In the genomic region with DNA sequence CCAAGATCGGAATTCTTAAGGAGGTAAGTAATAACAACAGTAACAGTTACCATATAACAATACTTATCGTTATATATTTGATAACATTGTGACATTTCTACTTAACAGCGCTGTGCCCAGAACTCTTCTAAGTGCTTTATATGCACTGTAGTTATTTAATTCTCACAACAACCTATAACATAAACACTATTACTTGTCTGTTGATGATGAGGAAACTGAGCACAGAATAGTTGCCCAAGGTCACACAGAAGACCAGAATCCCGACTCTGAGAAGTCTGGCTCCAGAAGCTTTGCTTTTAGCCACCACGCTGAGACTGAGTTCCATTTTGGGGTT, we compare ENCODE assay signal across 10 cellular contexts. TPM values are rescaled to one million over a fixed set of nuclear protein-coding genes. Genes with fewer than 3 reads are reported as not detected.
DNase-seq lines count a peak whose midpoint lies in the region; ATAC-seq, FAIRE-seq and TF ChIP-seq lines count a peak whose summit lies in the region.
"Had no signal": no experiment of that assay in that cellular context is flagged by ENCODE, and none has a peak within 500 bp of the region (broad histone marks: within the 10 kb centered on the region; RNA-seq: fewer than 3 reads in every experiment).

No MANE protein-coding gene starts in this region.

- in situ Hi-C loops in mammary epithelial cell (cut with MboI; ENCODE audit: low sequenced_read_pairs in 2 of 2) = no loop called here

- no peak for DNase-seq in D721Med (ENCODE audit: insufficient read length, low spot score)
- DNase-seq in mammary epithelial cell = no peak
- DNase-seq in pancreas = no peak
- DNase-seq in NOMO-1 (lab: John Stamatoyannopoulos, UW; ENCODE audit: unreplicated experiment in 2 of 2) = no peak
- no peak for DNase-seq in RCC 7860 (ENCODE audit: low spot score)

- dilution Hi-C loops in mammary epithelial cell (cut with HindIII; ENCODE audit: low sequenced_read_pairs) = no loop called here

- no peaks in the 10 kb centered on the region for H3K36me3 ChIP-seq in KMS-11 (ENCODE audit: insufficient read depth)
- no peaks in the 10 kb centered on the region for H3K36me3 ChIP-seq in mammary epithelial cell (ENCODE audit: insufficient read depth, low read length)
- H3K36me3 ChIP-seq in pancreas = no peaks in the 10 kb centered on the region

- H4K20me1 ChIP-seq in KMS-11 (ENCODE audit: insufficient read depth) (no peaks in the 10 kb centered on the region), mammary epithelial cell (ENCODE audit: insufficient read depth, low read length) (no peaks in the 10 kb centered on the region)

- no peak for TF ChIP-seq CTCF in D721Med (IDR thresholded peaks at IDR 0.05; ENCODE audit: insufficient read depth, missing control alignments)
- TF ChIP-seq CTCF in KMS-11 (conservative IDR thresholded peaks at IDR 0.05; ENCODE audit: low read depth, low read length) = peak; percentile 92
- no peak for TF ChIP-seq CTCF in mammary epithelial cell (conservative IDR thresholded peaks at IDR 0.05 in 1 of 2, IDR thresholded peaks at IDR 0.05 in 1 of 2; ENCODE audit: extremely low read depth in 1 of 2, insufficient read depth in 1 of 2, low read depth in 1 of 2, low read length in 2 of 2)
- TF ChIP-seq CTCF in pancreas (IDR thresholded peaks at IDR 0.05) = no peak

- H3K79me2 ChIP-seq in KMS-11 (ENCODE audit: insufficient read depth, low read depth) (no peaks in the 10 kb centered on the region), mammary epithelial cell (ENCODE audit: insufficient read depth, low read length) (no peaks in the 10 kb centered on the region)

- ATAC-seq in pancreas (no peak), GM21737 (IDR thresholded peaks at IDR 0.05; ENCODE audit: unreplicated experiment) (no peak), HG03432 (IDR thresholded peaks at IDR 0.05; ENCODE audit: unreplicated experiment) (no peak)

- H3K27me3 ChIP-seq in KMS-11 (ENCODE audit: insufficient read depth, low read depth) (no peaks in the 10 kb centered on the region), mammary epithelial cell (ENCODE audit: insufficient read depth, low read length) (no peaks in the 10 kb centered on the region), pancreas (no peaks in the 10 kb centered on the region)
- H3K27me3 ChIP-seq: foreskin keratinocyte had no signal

- CTCF ChIA-PET in mammary epithelial cell (lab: Charles Lee; ENCODE audit: low non-redundant PET) = no interaction called here

- H3K4me3 ChIP-seq in KMS-11 (IDR thresholded peaks at IDR 0.05; ENCODE audit: insufficient read depth, low read depth, low read length) (peak overlapping the region; percentile 62), mammary epithelial cell (replicated peaks in 1 of 3; ENCODE audit: insufficient read depth in 1 of 3, low read depth in 2 of 3, low read length in 3 of 3) (no peak overlapping the region), pancreas (no peak overlapping the region)

- FAIRE-seq in D721Med (lab: Jason Lieb, UNC) (peak; percentile 38), pancreas (lab: Jason Lieb, UNC) (no peak), RCC 7860 (lab: Jason Lieb, UNC) (no peak)

- 13% methylated on average over 5 of the region's 5 CpGs for WGBS in mammary epithelial cell (ENCODE audit: low coverage, missing lambda C conversion rate)
- WGBS in pancreas, 2 donors = 3 to 5% methylated on average over 5 of the region's 5 CpGs

- intact Hi-C loops in mammary epithelial cell (cut with micrococcal nuclease) (loop anchor here (1.0 to 5.0 kb wide), 7 partner anchors 17 to 722 kb away; a partner anchor contains a TSS), pancreas (cut with DNase I) (no loop called here)

- BruUV-seq in mammary epithelial cell (replicated peaks; lab: Mats Ljungman, UMichigan) = no TSS peak

- H3K4me2 ChIP-seq in KMS-11 (peak overlapping the region; percentile 46), mammary epithelial cell (ENCODE audit: insufficient read depth, low read depth, low read length) (peak overlapping the region; percentile 42)

- H3K9ac ChIP-seq in KMS-11 = no peak overlapping the region
- no peak overlapping the region for H3K9ac ChIP-seq in mammary epithelial cell (ENCODE audit: insufficient read depth, low read length)

- H2AFZ ChIP-seq in KMS-11 (ENCODE audit: low read depth) = peak overlapping the region; percentile 60
- H2AFZ ChIP-seq in mammary epithelial cell (ENCODE audit: low read depth, low read length) = no peak overlapping the region

- H3K9me3 ChIP-seq in mammary epithelial cell (replicated peaks; ENCODE audit: insufficient read depth, low read length) = no peaks in the 10 kb centered on the region
- no peaks in the 10 kb centered on the region for H3K9me3 ChIP-seq in pancreas

- H3K27ac ChIP-seq in KMS-11 = no peak overlapping the region
- H3K27ac ChIP-seq in mammary epithelial cell (ENCODE audit: insufficient read depth, low read depth, low read length) = no peak overlapping the region
- peak overlapping the region; percentile 15 to 77 (median 40) for H3K27ac ChIP-seq in pancreas
- H3K27ac ChIP-seq: foreskin keratinocyte had no signal

- H3K4me1 ChIP-seq in KMS-11 (ENCODE audit: low read depth, poor library complexity, severe bottlenecking) (peaks cover 54% of the 10 kb centered on the region), mammary epithelial cell (ENCODE audit: insufficient read depth, low read length) (peaks cover 47% of the 10 kb centered on the region), pancreas (peaks cover 0 to 17% (median 5%) of the 10 kb centered on the region in 3 donors)

RNA-seq across cellular contexts. Expression of a gene that starts 2.4 kb away (rescaled TPM):
- 1 to 10 TPM in 1 of 2 donors, under 1 TPM in 1; 0.67 to 1.5 TPM for total RNA-seq in mammary epithelial cell
- 1.1 TPM for polyA plus RNA-seq in mammary epithelial cell
- polyA minus RNA-seq in mammary epithelial cell = not detected
- total RNA-seq in pancreas = 10 to 100 TPM; 11.7 to 17.6 (median 13.8) TPM
- polyA plus RNA-seq in pancreas = 10 to 100 TPM; 18.1 to 30.7 TPM
- total RNA-seq: lung microvascular endothelial cell had no signal

RNA-seq across cellular contexts. Expression of a gene that starts 5.1 kb away (rescaled TPM):
- total RNA-seq in mammary epithelial cell (100 to 1,000 TPM; 113 to 169 TPM), pancreas (100 to 1,000 TPM in 3 of 6 donors, 10 to 100 TPM in 3; 75.0 to 155 (median 94.6) TPM)
- polyA plus RNA-seq in mammary epithelial cell (145 TPM), pancreas (100 to 1,000 TPM; 112 to 122 TPM)
- polyA minus RNA-seq in mammary epithelial cell = 269 TPM

RNA-seq across cellular contexts. Expression of a gene that starts 27.0 kb away (rescaled TPM):
- total RNA-seq in mammary epithelial cell (10 to 100 TPM; 17.6 to 30.2 TPM), pancreas (10 to 100 TPM; 24.1 to 35.5 (median 32.4) TPM)
- polyA plus RNA-seq in mammary epithelial cell (16.5 TPM), pancreas (10 to 100 TPM; 23.1 to 24.2 TPM)
- 37.4 TPM for polyA minus RNA-seq in mammary epithelial cell

RNA-seq across cellular contexts. Expression of a gene that starts 28.6 kb away (rescaled TPM):
- 10 to 100 TPM in 1 of 2 donors, 1 to 10 TPM in 1; 9.4 to 16.3 TPM for total RNA-seq in mammary epithelial cell
- 12.2 TPM for polyA plus RNA-seq in mammary epithelial cell
- 31.7 TPM for polyA minus RNA-seq in mammary epithelial cell
- 10 to 100 TPM in 2 of 6 donors, 1 to 10 TPM in 4; 6.4 to 11.1 (median 8.1) TPM for total RNA-seq in pancreas
- 10 to 100 TPM in 1 of 2 donors, 1 to 10 TPM in 1; 6.7 to 16.7 TPM for polyA plus RNA-seq in pancreas

RNA-seq across cellular contexts. Expression of a gene that starts 53.5 kb away (rescaled TPM):
- total RNA-seq in mammary epithelial cell = 10 to 100 TPM; 30.3 TPM
- 21.0 TPM for polyA plus RNA-seq in mammary epithelial cell
- 48.0 TPM for polyA minus RNA-seq in mammary epithelial cell
- 10 to 100 TPM; 15.2 to 25.5 (median 20.6) TPM for total RNA-seq in pancreas
- polyA plus RNA-seq in pancreas = 10 to 100 TPM; 20.5 to 23.1 TPM

Comparison
In these comparisons a context has a peak if more than half of its experiments do, and no peak if none do; other contexts are left out.
1. H3K27ac ChIP-seq: peak in pancreas (4 of 4); none in KMS-11 (single experiment) and mammary epithelial cell (single experiment).
2. RNA of a gene that starts 2.4 kb away (total RNA-seq): 11.7 to 17.6 TPM in pancreas; 0.67 to 1.5 TPM in mammary epithelial cell; every median in the first group is over 4 times any median in the second.